13 cellular contexts compared by ENCODE assay signal in the genomic region with DNA sequence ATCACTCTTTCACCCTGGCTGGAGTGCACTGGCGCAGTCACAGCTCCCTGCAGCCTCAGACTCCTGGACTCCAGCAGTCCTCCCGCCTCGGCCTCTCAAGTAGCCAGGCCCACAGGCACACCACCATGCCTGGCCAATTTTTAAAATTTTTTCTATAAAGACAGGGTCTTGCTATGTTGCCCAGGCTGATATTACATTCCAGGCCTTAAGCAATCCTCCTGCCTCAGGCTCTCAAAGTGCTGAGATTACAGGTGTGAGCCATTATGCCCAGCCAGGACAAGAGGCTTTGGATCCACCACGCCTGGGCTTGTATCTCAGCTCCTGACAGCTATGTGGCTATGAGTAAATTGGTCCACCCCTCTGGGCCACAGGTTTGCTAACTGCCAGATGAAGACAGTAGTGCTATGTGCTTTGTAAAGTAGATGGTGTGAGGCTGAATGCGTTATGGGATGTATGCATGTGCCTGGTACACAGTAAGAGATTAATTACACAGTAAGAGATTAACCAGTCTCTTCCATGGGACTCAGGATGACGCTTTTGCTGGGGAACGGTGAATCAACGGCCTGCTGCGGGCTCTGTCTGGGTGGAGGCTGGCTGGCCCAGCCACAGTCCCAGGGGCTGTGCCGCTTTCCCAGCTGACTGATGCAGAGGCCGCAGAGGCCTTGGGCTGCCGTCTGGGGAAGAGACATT. TPM values are rescaled to one million over a fixed set of nuclear protein-coding genes. Genes with fewer than 3 reads are reported as not detected.
A peak's percentile ranks its signal among the peaks of the same experiment; 100 is the strongest.
DNase-seq lines count a peak whose midpoint lies in the region; ATAC-seq and TF ChIP-seq lines count a peak whose summit lies in the region.
"Had no signal": no experiment of that assay in that cellular context is flagged by ENCODE, and none has a peak within 500 bp of the region (broad histone marks: within the 10 kb centered on the region; RNA-seq: fewer than 3 reads in every experiment).

No MANE protein-coding gene starts in this region.

- TF ChIP-seq CTCF in AG10803 (conservative IDR thresholded peaks at IDR 0.05; ENCODE audit: low read length): no peak
- TF ChIP-seq CTCF in heart right ventricle (IDR thresholded peaks at IDR 0.05): no peak
- TF ChIP-seq CTCF in gastrocnemius medialis (IDR thresholded peaks at IDR 0.05 in 4 of 5, conservative IDR thresholded peaks at IDR 0.05 in 1 of 5): no peak
- TF ChIP-seq CTCF in mucosa of descending colon (IDR thresholded peaks at IDR 0.05): no peak

- H3K36me3 Mint-ChIP-seq in activated T-cell treated with anti-CD3 and anti-CD28 coated beads, Interleukin-2, amount 50 U/mL, for 4 hours (ENCODE audit: insufficient read depth): no peaks in the 10 kb centered on the region

- DNase-seq in AG10803 (ENCODE audit: low read depth): peak; percentile 79
- peak; percentile 90 for DNase-seq in amniotic epithelial cell (ENCODE audit: low read depth)
- DNase-seq in heart right ventricle: no peak
- DNase-seq in gastrocnemius medialis: no peak
- no peak for DNase-seq in NCI-H345 treated with DMSO at 0.1 percent for 48 hours (lab: John Stamatoyannopoulos, UW; ENCODE audit: unreplicated experiment)
- DNase-seq in mucosa of descending colon: no peak
- no peak for DNase-seq in activated T-cell treated with anti-CD3 and anti-CD28 coated beads, Interleukin-2, amount 50 U/mL, for 4 hours
- DNase-seq: activated CD4-positive, CD25-positive, alpha-beta regulatory T cell; KG1; SIG-M5 had no signal

- H3K4me1 ChIP-seq in heart right ventricle: peaks cover 3 to 48% (median 24%) of the 10 kb centered on the region in 9 donors
- peaks cover 19 to 22% of the 10 kb centered on the region in 2 donors for H3K4me1 ChIP-seq in gastrocnemius medialis
- H3K4me1 ChIP-seq in mucosa of descending colon (ENCODE audit: low read depth): peaks cover under 1% of the 10 kb centered on the region

- 66 to 74% methylated on average over 12 of the region's 12 CpGs for WGBS in heart right ventricle, 2 donors

- H3K36me3 ChIP-seq in heart right ventricle: no peaks in the 10 kb centered on the region
- H3K36me3 ChIP-seq in gastrocnemius medialis: no peaks in the 10 kb centered on the region
- no peaks in the 10 kb centered on the region for H3K36me3 ChIP-seq in mucosa of descending colon (ENCODE audit: low read depth)

- no peak overlapping the region for H3K4me3 Mint-ChIP-seq in activated T-cell treated with anti-CD3 and anti-CD28 coated beads, Interleukin-2, amount 50 U/mL, for 4 hours
- H3K4me3 Mint-ChIP-seq: B cell, neural crest cell had no signal

- peak; percentile 9 to 49 (median 25) for ATAC-seq in heart right ventricle
- peak; percentile 26 to 31 for ATAC-seq in gastrocnemius medialis
- no peak for ATAC-seq in GM21360 (IDR thresholded peaks at IDR 0.05; ENCODE audit: unreplicated experiment)
- ATAC-seq in mucosa of descending colon: no peak
- ATAC-seq in activated T-cell treated with anti-CD3 and anti-CD28 coated beads, Interleukin-2, amount 50 U/mL, for 4 hours: no peak

- H3K9me3 Mint-ChIP-seq in activated T-cell treated with anti-CD3 and anti-CD28 coated beads, Interleukin-2, amount 50 U/mL, for 4 hours: peaks cover 3% of the 10 kb centered on the region

- H3K9me3 ChIP-seq in heart right ventricle (peaks cover 0 to 8% (median 0%) of the 10 kb centered on the region in 11 donors), gastrocnemius medialis (no peaks in the 10 kb centered on the region), mucosa of descending colon (no peaks in the 10 kb centered on the region)

- peaks cover 2% of the 10 kb centered on the region for H3K27me3 Mint-ChIP-seq in activated T-cell treated with anti-CD3 and anti-CD28 coated beads, Interleukin-2, amount 50 U/mL, for 4 hours (ENCODE audit: low read depth)

- H3K27me3 ChIP-seq in heart right ventricle: no peaks in the 10 kb centered on the region
- H3K27me3 ChIP-seq in gastrocnemius medialis: no peaks in the 10 kb centered on the region

- H3K4me3 ChIP-seq in AG10803 (ENCODE audit: low read length) (no peak overlapping the region), heart right ventricle (no peak overlapping the region), gastrocnemius medialis (no peak overlapping the region), mucosa of descending colon (no peak overlapping the region)

- no peak for TF ChIP-seq POLR2A in gastrocnemius medialis (IDR thresholded peaks at IDR 0.05)

- H3K27ac ChIP-seq in heart right ventricle (peak overlapping the region in 7 of 10 donors; percentile 22 to 74 (median 50)), gastrocnemius medialis (peak overlapping the region in 3 of 4 donors; percentile 35 to 48 (median 47))

- in situ Hi-C loops in gastrocnemius medialis (cut with MboI; ENCODE audit: low sequenced_read_pairs in 4 of 4): loop anchor here in 1 of 4 donors (10.0 kb wide), 1 partner anchor 64 kb away; no protein-coding TSS in a partner anchor

- peaks cover 2% of the 10 kb centered on the region for H3K4me1 Mint-ChIP-seq in activated T-cell treated with anti-CD3 and anti-CD28 coated beads, Interleukin-2, amount 50 U/mL, for 4 hours (ENCODE audit: low read depth)

- intact Hi-C loops in heart right ventricle (cut with DNase I) (loop anchor here in 2 of 10 donors (5.0 kb wide), 1 partner anchor 77 kb away; no protein-coding TSS in a partner anchor), gastrocnemius medialis (cut with DNase I; ENCODE audit: low total_unique reads) (loop anchor here (5.0 to 10.0 kb wide), 2 partner anchors 92 to 144 kb away; no protein-coding TSS in a partner anchor), mucosa of descending colon (cut with DNase I, micrococcal nuclease) (no loop called here)

RNA-seq across cellular contexts. Expression of gene NCOR2, which starts 53.3 kb away (rescaled TPM):
- 100 to 1,000 TPM; 118 to 200 (median 136) TPM for total RNA-seq in heart right ventricle
- 10 to 100 TPM; 46.9 to 74.0 TPM for polyA plus RNA-seq in heart right ventricle
- 100 to 1,000 TPM in 2 of 4 donors, 10 to 100 TPM in 2; 37.7 to 123 (median 105) TPM for total RNA-seq in gastrocnemius medialis
- total RNA-seq in mucosa of descending colon: 100 to 1,000 TPM; 159 to 269 (median 161) TPM
- 100 to 1,000 TPM; 127 to 160 (median 135) TPM for total RNA-seq in activated T-cell treated with anti-CD3 and anti-CD28 coated beads, Interleukin-2, amount 50 U/mL, for 4 hours

Comparison
In these comparisons a context has a peak if more than half of its experiments do, and no peak if none do; other contexts are left out.
1. DNase-seq: peak in AG10803 (single experiment) and amniotic epithelial cell (single experiment); none in heart right ventricle (0 of 2), gastrocnemius medialis (0 of 2), NCI-H345 treated with DMSO at 0.1 percent for 48 hours (single experiment), mucosa of descending colon (0 of 3) and activated T-cell treated with anti-CD3 and anti-CD28 coated beads, Interleukin-2, amount 50 U/mL, for 4 hours (single experiment).
2. ATAC-seq: peak in heart right ventricle (8 of 8) and gastrocnemius medialis (2 of 2); none in GM21360 (single experiment), mucosa of descending colon (single experiment) and activated T-cell treated with anti-CD3 and anti-CD28 coated beads, Interleukin-2, amount 50 U/mL, for 4 hours (0 of 2).